10 cellular contexts compared by ENCODE assay signal in genomic region chr20:49282584-49283171, GRCh38. TPM values are rescaled to one million over a fixed set of nuclear protein-coding genes. Genes with fewer than 3 reads are reported as not detected.
DNase-seq lines count a peak whose midpoint lies in the region; TF ChIP-seq lines count a peak whose summit lies in the region.
"Had no signal": no experiment of that assay in that cellular context is flagged by ENCODE, and none has a peak within 500 bp of the region (broad histone marks: within the 10 kb centered on the region; RNA-seq: fewer than 3 reads in every experiment).

No MANE protein-coding gene starts in this region.

- H3K36me3 ChIP-seq in GM23248 (ENCODE audit: low read depth) (peaks cover 86% of the 10 kb centered on the region), iPS-20b (ENCODE audit: insufficient read depth, low read depth, low read length) (peaks cover 92% of the 10 kb centered on the region)

- H3K9ac ChIP-seq in GM23248 (0 out of 2 replicates have a peak overlapping the region, but pooled peaks have one; percentile 3), iPS-20b (ENCODE audit: low read depth, low read length) (peak overlapping the region; percentile 99)

- H3F3A ChIP-seq in GM23248 (ENCODE audit: insufficient read depth), result peaks cover 89% of the 10 kb centered on the region

- H3K27ac ChIP-seq in GM23248, result no peak overlapping the region
- H3K27ac ChIP-seq in iPS-20b (ENCODE audit: low read length), result no peak overlapping the region

- peak overlapping the region; percentile 25 for H3K4me3 ChIP-seq in AG10803 (ENCODE audit: low read length)
- peak overlapping the region; percentile 96 for H3K4me3 ChIP-seq in GM23248
- H3K4me3 ChIP-seq in iPS-20b (ENCODE audit: low read length), result peak overlapping the region; percentile 95

- no peak for TF ChIP-seq CTCF in AG10803 (conservative IDR thresholded peaks at IDR 0.05; ENCODE audit: low read length)

- H3K9me2 ChIP-seq in GM23248 (ENCODE audit: insufficient read depth), result no peaks in the 10 kb centered on the region

- peaks cover 94% of the 10 kb centered on the region for H3K79me2 ChIP-seq in GM23248 (ENCODE audit: insufficient read depth)

- H2AFZ ChIP-seq in GM23248, result no peak overlapping the region

- H3K4me1 ChIP-seq in GM23248 (ENCODE audit: insufficient read depth) (peaks cover 53% of the 10 kb centered on the region), iPS-20b (ENCODE audit: insufficient read depth, low read length) (peaks cover 10% of the 10 kb centered on the region)

- H4K20me1 ChIP-seq in GM23248 (ENCODE audit: insufficient read depth), result peaks cover 65% of the 10 kb centered on the region

- in situ Hi-C loops in GM23248 (cut with MboI), result no loop called here

- H3K4me2 ChIP-seq in GM23248 (ENCODE audit: unreplicated experiment), result peak overlapping the region; percentile 44

- no peaks in the 10 kb centered on the region for H3K9me3 ChIP-seq in GM23248 (ENCODE audit: low read depth)
- H3K9me3 ChIP-seq in iPS-20b (ENCODE audit: insufficient read depth, low read depth, low read length), result 0 out of 2 replicates have a peak, but pooled peaks cover 4% of the 10 kb centered on the region

- no peaks in the 10 kb centered on the region for H3K27me3 ChIP-seq in GM23248 (replicated peaks; ENCODE audit: insufficient read depth)
- no peaks in the 10 kb centered on the region for H3K27me3 ChIP-seq in iPS-20b (ENCODE audit: insufficient read depth, low read length)

- DNase-seq in AG10803 (ENCODE audit: low read depth), result no peak
- DNase-seq in GM23248, result peak; percentile 18
- peak; percentile 51 to 60 for DNase-seq in activated T-cell treated with anti-CD3 and anti-CD28 coated beads, Interleukin-2, amount 50 U/mL, for 48 hours
- no peak for DNase-seq in OCI-M1 (lab: John Stamatoyannopoulos, UW)
- no peak for DNase-seq in central memory CD4-positive, alpha-beta T cell
- no peak for DNase-seq in NCI-H446 treated with DMSO at 0.1 percent for 48 hours (lab: John Stamatoyannopoulos, UW)
- no peak for DNase-seq in midbrain (lab: John Stamatoyannopoulos, UW)
- DNase-seq: kidney glomerular epithelial cell, NCI-H526 treated with DMSO at 0.1 percent for 48 hours had no signal

- WGBS in GM23248 (ENCODE audit: low coverage in 1 of 2, low lambda C conversion rate in 2 of 2, missing lambda C conversion rate in 2 of 2), 2 experiments, result 76 to 77% methylated on average over 20 of the region's 20 CpGs

RNA-seq across cellular contexts. Expression of gene ZNFX1, which starts 4.8 kb away (rescaled TPM):
- total RNA-seq in GM23248 (2014; rRNA removed; shearing (Covaris generic)), result 46.5 and 50.7 TPM in 2 replicates
- 47.3 and 49.2 TPM in 2 replicates for polyA plus RNA-seq in GM23248 (2016; fragmentation: Nextera tagmentation; extraction: Ambion mirVana)

Comparison
In these comparisons a context has a peak if more than half of its experiments do, and no peak if none do; other contexts are left out.
1. DNase-seq: peak in GM23248 (single experiment) and activated T-cell treated with anti-CD3 and anti-CD28 coated beads, Interleukin-2, amount 50 U/mL, for 48 hours (2 of 2); none in AG10803 (single experiment), OCI-M1 (single experiment), central memory CD4-positive, alpha-beta T cell (single experiment), NCI-H446 treated with DMSO at 0.1 percent for 48 hours (single experiment) and midbrain (single experiment).
2. H3K4me3 ChIP-seq: peak in every context shown above with its lines; median percentile 96 in GM23248; 95 in iPS-20b; 25 in AG10803.